13 cellular contexts compared by ENCODE assay signal in the genomic region with DNA sequence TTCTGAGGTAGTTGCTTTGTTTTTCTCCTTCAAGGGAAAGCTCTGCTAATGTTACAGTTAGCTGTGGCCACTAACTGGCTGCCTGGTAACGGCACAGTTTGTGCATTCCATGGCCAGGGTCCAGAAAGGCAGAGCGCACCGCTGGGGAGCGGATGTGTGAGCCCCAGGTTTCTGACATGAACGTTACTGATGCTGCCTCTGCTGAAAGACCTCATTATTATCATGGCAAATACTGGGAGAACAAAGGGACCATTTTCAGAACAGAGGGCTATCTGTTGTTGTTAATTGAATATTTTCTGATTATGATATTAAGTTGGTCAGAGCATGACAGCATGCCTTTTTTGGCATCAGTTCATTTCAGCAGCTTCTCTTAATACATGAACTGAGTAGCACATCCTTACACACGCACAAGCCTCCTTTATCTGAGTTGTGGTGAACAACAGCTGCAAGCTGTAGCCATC.
DNase-seq lines count a peak whose midpoint lies in the region; ATAC-seq, FAIRE-seq and TF ChIP-seq lines count a peak whose summit lies in the region.
"Had no signal": no experiment of that assay in that cellular context is flagged by ENCODE, and none has a peak within 500 bp of the region (broad histone marks: within the 10 kb centered on the region; RNA-seq: fewer than 3 reads in every experiment).

No MANE protein-coding gene starts in this region.

- no peaks in the 10 kb centered on the region for H3K27me3 ChIP-seq in HepG2 (ENCODE audit: control insufficient read depth in 1 of 2, insufficient read depth in 2 of 2, low read length in 2 of 2)
- H3K27me3 ChIP-seq in right lobe of liver, result no peaks in the 10 kb centered on the region
- no peaks in the 10 kb centered on the region for H3K27me3 ChIP-seq in astrocyte (ENCODE audit: insufficient read depth, low read length)
- H3K27me3 ChIP-seq: transverse colon had no signal

- H4K20me1 ChIP-seq in HepG2 (ENCODE audit: insufficient read depth, low read length), result no peaks in the 10 kb centered on the region
- no peaks in the 10 kb centered on the region for H4K20me1 ChIP-seq in astrocyte (ENCODE audit: insufficient read depth, low read length)

- H3K4me1 ChIP-seq in HepG2 (ENCODE audit: insufficient read depth, low read length) (peaks cover 5% of the 10 kb centered on the region; the same call in 1 of the 2 replicates), right lobe of liver (no peaks in the 10 kb centered on the region), astrocyte (ENCODE audit: insufficient read depth, low read length) (peaks cover 33% of the 10 kb centered on the region)
- H3K4me1 ChIP-seq: transverse colon had no signal

- H3K9me3 ChIP-seq in HepG2 (ENCODE audit: low read length), result no peaks in the 10 kb centered on the region
- no peaks in the 10 kb centered on the region for H3K9me3 ChIP-seq in right lobe of liver
- H3K9me3 ChIP-seq in astrocyte (ENCODE audit: insufficient read depth, low read depth, low read length), result no peaks in the 10 kb centered on the region
- H3K9me3 ChIP-seq: transverse colon had no signal

- H3K4me3 ChIP-seq in HepG2 (replicated peaks in 1 of 3; ENCODE audit: insufficient read depth in 1 of 3, low read depth in 2 of 3, low read length in 3 of 3) (no peak overlapping the region), right lobe of liver (no peak overlapping the region), astrocyte (ENCODE audit: insufficient read depth, low read depth, low read length) (no peak overlapping the region)
- H3K4me3 ChIP-seq: transverse colon had no signal

- no peak overlapping the region for H3K27ac Mint-ChIP-seq in astrocyte (ENCODE audit: unreplicated experiment)
- no peak overlapping the region for H3K27ac Mint-ChIP-seq in activated CD4-positive, alpha-beta memory T cell treated with anti-CD3 and anti-CD28 coated beads for 36 hours

- no peak overlapping the region for H3K4me3 Mint-ChIP-seq in astrocyte (ENCODE audit: unreplicated experiment)
- H3K4me3 Mint-ChIP-seq in activated CD4-positive, alpha-beta memory T cell treated with anti-CD3 and anti-CD28 coated beads for 36 hours, result no peak overlapping the region

- H3K9ac ChIP-seq in HepG2 (ENCODE audit: insufficient read depth, low read depth, low read length), result no peak overlapping the region
- peak overlapping the region; percentile 61 for H3K9ac ChIP-seq in astrocyte (ENCODE audit: low read length)

- WGBS in HepG2 (ENCODE audit: low lambda C conversion rate), result 0% methylated on average over 6 of the region's 6 CpGs
- WGBS in right lobe of liver (ENCODE audit: insufficient coverage, low coverage, low lambda C conversion rate, missing lambda C conversion rate), result 49% methylated on average over 6 of the region's 6 CpGs

- H3K36me3 ChIP-seq in HepG2 (replicated peaks in 1 of 2; ENCODE audit: control insufficient read depth in 1 of 2, insufficient read depth in 2 of 2, low read length in 2 of 2), result no peaks in the 10 kb centered on the region
- no peaks in the 10 kb centered on the region for H3K36me3 ChIP-seq in right lobe of liver
- no peaks in the 10 kb centered on the region for H3K36me3 ChIP-seq in astrocyte (ENCODE audit: insufficient read depth, low read length)
- H3K36me3 ChIP-seq: transverse colon had no signal

- no peak for TF ChIP-seq CTCF in HepG2 (CRISPR knock-in tag; IDR thresholded peaks at IDR 0.05)
- TF ChIP-seq CTCF in right lobe of liver (IDR thresholded peaks at IDR 0.05), result no peak
- no peak for TF ChIP-seq CTCF in astrocyte (IDR thresholded peaks at IDR 0.05; ENCODE audit: insufficient read depth, low read depth, low read length)

- no peaks in the 10 kb centered on the region for H3K27me3 Mint-ChIP-seq in astrocyte (ENCODE audit: low read depth, unreplicated experiment)
- H3K27me3 Mint-ChIP-seq in activated CD4-positive, alpha-beta memory T cell treated with anti-CD3 and anti-CD28 coated beads for 36 hours, result peaks cover 2% of the 10 kb centered on the region

- no peaks in the 10 kb centered on the region for H3K36me3 Mint-ChIP-seq in astrocyte (ENCODE audit: low read depth, unreplicated experiment)
- no peaks in the 10 kb centered on the region for H3K36me3 Mint-ChIP-seq in activated CD4-positive, alpha-beta memory T cell treated with anti-CD3 and anti-CD28 coated beads for 36 hours

- intact Hi-C loops in HepG2 (cut with micrococcal nuclease; ENCODE audit: unreplicated experiment) (no loop called here), right lobe of liver (cut with DNase I) (no loop called here)
- intact Hi-C loops in activated CD4-positive, alpha-beta memory T cell treated with anti-CD3 and anti-CD28 coated beads for 36 hours (cut with micrococcal nuclease), result no loop called here

- TF ChIP-seq RAD21 in HepG2 (CRISPR knock-in tag; IDR thresholded peaks at IDR 0.05), result no peak

- BruUV-seq in HepG2 (replicated peaks; lab: Mats Ljungman, UMichigan), result no TSS peak

- FAIRE-seq in HepG2 (lab: Jason Lieb, UNC) (no peak), astrocyte (lab: Jason Lieb, UNC) (peak; percentile 17), islet of Langerhans (lab: Jason Lieb, UNC) (peak; percentile 99)
- FAIRE-seq: TTC549 had no signal

- TF ChIP-seq EP300 in HepG2 (IDR thresholded peaks at IDR 0.05; ENCODE audit: low read depth in 2 of 2, low read length in 2 of 2) (no peak), HepG2 (CRISPR knock-in tag; IDR thresholded peaks at IDR 0.05; ENCODE audit: borderline replicate concordance) (no peak)

- H3K4me1 Mint-ChIP-seq in astrocyte (ENCODE audit: low read depth, unreplicated experiment), result peaks cover 55% of the 10 kb centered on the region
- H3K4me1 Mint-ChIP-seq in activated CD4-positive, alpha-beta memory T cell treated with anti-CD3 and anti-CD28 coated beads for 36 hours (ENCODE audit: low read depth), result no peaks in the 10 kb centered on the region

- in situ Hi-C loops in HepG2 (cut with HindIII; ENCODE audit: extremely low pct_ligation_motif_present, low pct_unique_long_range_greater_than_20kb), result no loop called here

- H3K4me2 ChIP-seq in HepG2 (ENCODE audit: low read depth, low read length), result no peak overlapping the region
- H3K4me2 ChIP-seq in astrocyte (ENCODE audit: low read length), result peak overlapping the region; percentile 63

- POLR2A ChIA-PET in HepG2 (lab: Yijun Ruan, JAX), result no interaction called here
- POLR2A ChIA-PET in activated CD4-positive, alpha-beta memory T cell treated with anti-CD3 and anti-CD28 coated beads for 36 hours (lab: Charles Lee), result no interaction called here

- CTCF ChIA-PET in HepG2 (lab: Yijun Ruan, JAX; ENCODE audit: low intra/inter-chr PET ratio, low total read pairs), result no interaction called here
- CTCF ChIA-PET in activated CD4-positive, alpha-beta memory T cell treated with anti-CD3 and anti-CD28 coated beads for 36 hours (lab: Charles Lee), result no interaction called here

- DNase-seq in HepG2 (ENCODE audit: low spot score) (peak; percentile 27), right lobe of liver (no peak), astrocyte (ENCODE audit: low read depth) (peak; percentile 81), OCI-M1 (lab: John Stamatoyannopoulos, UW) (no peak)
- DNase-seq in activated CD4-positive, alpha-beta memory T cell treated with anti-CD3 and anti-CD28 coated beads for 36 hours, result no peak
- DNase-seq in activated naive CD4-positive, alpha-beta T cell (lab: John Stamatoyannopoulos, UW), result no peak
- DNase-seq: NCI-H510A treated with DMSO at 0.1 percent for 48 hours; stimulated activated CD4-positive, alpha-beta T cell treated with anti-CD3 and anti-CD28 coated beads, Interleukin-4, amount 100 ng/mL, for 24 hours; transverse colon had no signal

- H3K27ac ChIP-seq in HepG2 (ENCODE audit: extremely low read length, insufficient read depth, low read length) (no peak overlapping the region), right lobe of liver (no peak overlapping the region), astrocyte (ENCODE audit: low read depth, low read length) (peak overlapping the region; percentile 65)
- H3K27ac ChIP-seq: epithelial cell of prostate, transverse colon had no signal

- no peak for TF ChIP-seq POLR2A in HepG2 (IDR thresholded peaks at IDR 0.05; ENCODE audit: insufficient read depth in 1 of 2, low read depth in 2 of 2, low read length in 2 of 2)
- TF ChIP-seq POLR2A in right lobe of liver (IDR thresholded peaks at IDR 0.05), result no peak

- ATAC-seq in HepG2, result peak; percentile 65
- no peak for ATAC-seq in right lobe of liver
- no peak for ATAC-seq in HG03159 (IDR thresholded peaks at IDR 0.05; ENCODE audit: unreplicated experiment)

- H3K9me3 Mint-ChIP-seq in astrocyte (ENCODE audit: unreplicated experiment), result no peaks in the 10 kb centered on the region
- H3K9me3 Mint-ChIP-seq in activated CD4-positive, alpha-beta memory T cell treated with anti-CD3 and anti-CD28 coated beads for 36 hours, result no peaks in the 10 kb centered on the region

- H2AFZ ChIP-seq in HepG2 (ENCODE audit: low read length), result no peak overlapping the region
- H2AFZ ChIP-seq in astrocyte (ENCODE audit: low read depth, low read length), result peak overlapping the region; percentile 49

- H3K79me2 ChIP-seq in HepG2 (ENCODE audit: insufficient read depth, low read length), result no peaks in the 10 kb centered on the region
- H3K79me2 ChIP-seq in astrocyte (ENCODE audit: insufficient read depth, low read length), result no peaks in the 10 kb centered on the region

TF ChIP-seq in HepG2, 621 proteins besides CTCF, POLR2A, EP300 and RAD21 (continues in another document):
- TF ChIP-seq, protein P1, sequence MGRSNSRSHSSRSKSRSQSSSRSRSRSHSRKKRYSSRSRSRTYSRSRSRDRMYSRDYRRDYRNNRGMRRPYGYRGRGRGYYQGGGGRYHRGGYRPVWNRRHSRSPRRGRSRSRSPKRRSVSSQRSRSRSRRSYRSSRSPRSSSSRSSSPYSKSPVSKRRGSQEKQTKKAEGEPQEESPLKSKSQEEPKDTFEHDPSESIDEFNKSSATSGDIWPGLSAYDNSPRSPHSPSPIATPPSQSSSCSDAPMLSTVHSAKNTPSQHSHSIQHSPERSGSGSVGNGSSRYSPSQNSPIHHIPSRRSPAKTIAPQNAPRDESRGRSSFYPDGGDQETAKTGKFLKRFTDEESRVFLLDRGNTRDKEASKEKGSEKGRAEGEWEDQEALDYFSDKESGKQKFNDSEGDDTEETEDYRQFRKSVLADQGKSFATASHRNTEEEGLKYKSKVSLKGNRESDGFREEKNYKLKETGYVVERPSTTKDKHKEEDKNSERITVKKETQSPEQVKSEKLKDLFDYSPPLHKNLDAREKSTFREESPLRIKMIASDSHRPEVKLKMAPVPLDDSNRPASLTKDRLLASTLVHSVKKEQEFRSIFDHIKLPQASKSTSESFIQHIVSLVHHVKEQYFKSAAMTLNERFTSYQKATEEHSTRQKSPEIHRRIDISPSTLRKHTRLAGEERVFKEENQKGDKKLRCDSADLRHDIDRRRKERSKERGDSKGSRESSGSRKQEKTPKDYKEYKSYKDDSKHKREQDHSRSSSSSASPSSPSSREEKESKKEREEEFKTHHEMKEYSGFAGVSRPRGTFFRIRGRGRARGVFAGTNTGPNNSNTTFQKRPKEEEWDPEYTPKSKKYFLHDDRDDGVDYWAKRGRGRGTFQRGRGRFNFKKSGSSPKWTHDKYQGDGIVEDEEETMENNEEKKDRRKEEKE (IDR thresholded peaks at IDR 0.05), result no peak

Comparison
In these comparisons a context has a peak if more than half of its experiments do, and no peak if none do; other contexts are left out.
1. DNase-seq: peak in HepG2 (single experiment) and astrocyte (single experiment); none in right lobe of liver (0 of 3), OCI-M1 (single experiment), activated CD4-positive, alpha-beta memory T cell treated with anti-CD3 and anti-CD28 coated beads for 36 hours (single experiment) and activated naive CD4-positive, alpha-beta T cell (0 of 4).